Comparison of ENCODE assay signal across 11 cellular contexts in genomic region chr15:91947370-91947769, GRCh38.
DNase-seq lines count a peak whose midpoint lies in the region; ATAC-seq and TF ChIP-seq lines count a peak whose summit lies in the region.
"Had no signal": no experiment of that assay in that cellular context is flagged by ENCODE, and none has a peak within 500 bp of the region (broad histone marks: within the 10 kb centered on the region; RNA-seq: fewer than 3 reads in every experiment).

No MANE protein-coding gene starts in this region.

- DNase-seq in RWPE1 (ENCODE audit: low spot score), result no peak
- no peak for DNase-seq in psoas muscle
- DNase-seq in mesenteric fat pad (ENCODE audit: low spot score), result no peak
- no peak for DNase-seq in GM03348 (ENCODE audit: low spot score)
- DNase-seq in NCI-H2196 treated with DMSO at 0.1 percent for 48 hours (lab: John Stamatoyannopoulos, UW; ENCODE audit: unreplicated experiment), result no peak
- DNase-seq in activated naive CD4-positive, alpha-beta T cell (lab: John Stamatoyannopoulos, UW), result no peak
- DNase-seq: activated CD8-positive, alpha-beta T cell treated with anti-CD3 and anti-CD28 coated beads, Interleukin-2, amount 10 ng/mL, durations not matched to agents 7 days and 5 days; GM23248; SW 1271 had no signal

- ATAC-seq in psoas muscle, result no peak
- ATAC-seq: activated CD8-positive, alpha-beta T cell treated with anti-CD3 and anti-CD28 coated beads, Interleukin-2, amount 10 ng/mL, durations not matched to agents 7 days and 5 days had no signal

- CTCF ChIA-PET in RWPE1 (lab: Yijun Ruan, JAX), result interaction anchor here (0.6 to 1.7 kb wide), 3 partner anchors 11 to 93 kb away, joined by 3 to 6 read pairs (median 5); partner anchors contain the start of gene SLCO3A1

- peak overlapping the region; percentile 90 for H3K27ac ChIP-seq in HUES48 (ENCODE audit: low read depth, low read length)
- H3K27ac ChIP-seq in RWPE1, result peak overlapping the region; percentile 94
- peak overlapping the region; percentile 87 to 96 for H3K27ac ChIP-seq in esophagus (ENCODE audit: low read depth in 2 of 2, low read length in 1 of 2)
- H3K27ac ChIP-seq in psoas muscle, result peak overlapping the region; percentile 17
- H3K27ac ChIP-seq: GM23248 had no signal

- H3K4me1 ChIP-seq in HUES48 (ENCODE audit: control insufficient read depth, insufficient read depth, low read length) (peaks cover 57% of the 10 kb centered on the region), esophagus (ENCODE audit: control insufficient read depth in 2 of 2, insufficient read depth in 2 of 2, low read length in 1 of 2) (peaks cover 11 to 43% of the 10 kb centered on the region in 2 donors), psoas muscle (peaks cover 51% of the 10 kb centered on the region)

- peak overlapping the region; percentile 50 for H3K9ac ChIP-seq in HUES48 (ENCODE audit: low read depth, low read length)
- H3K9ac ChIP-seq: GM23248 had no signal

- H3K27me3 ChIP-seq in HUES48 (ENCODE audit: control insufficient read depth, insufficient read depth, low read length) (no peaks in the 10 kb centered on the region), esophagus (ENCODE audit: control insufficient read depth in 1 of 2, insufficient read depth in 2 of 2, low read length in 2 of 2) (no peaks in the 10 kb centered on the region), psoas muscle (ENCODE audit: insufficient read depth in 3 of 3, low read length in 2 of 3) (no peaks in the 10 kb centered on the region)

- 46 to 51% methylated on average over 9 of the region's 9 CpGs for WGBS in esophagus, 2 donors
- WGBS in psoas muscle, 3 donors, result 77 to 79% (median 78%) methylated on average over 9 of the region's 9 CpGs

- H3K9me3 ChIP-seq in HUES48 (ENCODE audit: control insufficient read depth, insufficient read depth, low read length), result no peaks in the 10 kb centered on the region
- H3K9me3 ChIP-seq in esophagus (ENCODE audit: control insufficient read depth in 2 of 2, insufficient read depth in 1 of 2, low read depth in 1 of 2, low read length in 1 of 2), result no peaks in the 10 kb centered on the region
- no peaks in the 10 kb centered on the region for H3K9me3 ChIP-seq in psoas muscle

- TF ChIP-seq CTCF in RWPE1 (conservative IDR thresholded peaks at IDR 0.05; ENCODE audit: low read depth) (no peak), psoas muscle (IDR thresholded peaks at IDR 0.05) (no peak)

- POLR2A ChIA-PET in RWPE1 (lab: Yijun Ruan, JAX; ENCODE audit: low non-redundant PET), result no interaction called here

- no peak overlapping the region for H3K4me3 ChIP-seq in HUES48 (ENCODE audit: low read depth, low read length)
- H3K4me3 ChIP-seq in esophagus (ENCODE audit: low read depth in 1 of 2, low read length in 2 of 2), result no peak overlapping the region
- H3K4me3 ChIP-seq in psoas muscle, result no peak overlapping the region
- H3K4me3 ChIP-seq: GM23248 had no signal

- intact Hi-C loops in psoas muscle (cut with DNase I), result loop anchor here in 1 of 2 donors (5.0 to 10.0 kb wide), 2 partner anchors 130 to 643 kb away; no protein-coding TSS in a partner anchor

- no peaks in the 10 kb centered on the region for H3K36me3 ChIP-seq in HUES48 (ENCODE audit: control insufficient read depth, insufficient read depth, low read length)
- no peaks in the 10 kb centered on the region for H3K36me3 ChIP-seq in esophagus (ENCODE audit: control insufficient read depth in 2 of 2, insufficient read depth in 2 of 2, low read length in 1 of 2)
- no peaks in the 10 kb centered on the region for H3K36me3 ChIP-seq in psoas muscle (ENCODE audit: insufficient read depth in 1 of 2, low read depth in 1 of 2)

Comparison
In these comparisons a context has a peak if more than half of its experiments do, and no peak if none do; other contexts are left out.
1. H3K27ac ChIP-seq: peak in every context shown above with its lines; median percentile 94 in RWPE1; 92 in esophagus; 90 in HUES48; 17 in psoas muscle.